ENCODE assay signal across 18 cellular contexts in the genomic region with DNA sequence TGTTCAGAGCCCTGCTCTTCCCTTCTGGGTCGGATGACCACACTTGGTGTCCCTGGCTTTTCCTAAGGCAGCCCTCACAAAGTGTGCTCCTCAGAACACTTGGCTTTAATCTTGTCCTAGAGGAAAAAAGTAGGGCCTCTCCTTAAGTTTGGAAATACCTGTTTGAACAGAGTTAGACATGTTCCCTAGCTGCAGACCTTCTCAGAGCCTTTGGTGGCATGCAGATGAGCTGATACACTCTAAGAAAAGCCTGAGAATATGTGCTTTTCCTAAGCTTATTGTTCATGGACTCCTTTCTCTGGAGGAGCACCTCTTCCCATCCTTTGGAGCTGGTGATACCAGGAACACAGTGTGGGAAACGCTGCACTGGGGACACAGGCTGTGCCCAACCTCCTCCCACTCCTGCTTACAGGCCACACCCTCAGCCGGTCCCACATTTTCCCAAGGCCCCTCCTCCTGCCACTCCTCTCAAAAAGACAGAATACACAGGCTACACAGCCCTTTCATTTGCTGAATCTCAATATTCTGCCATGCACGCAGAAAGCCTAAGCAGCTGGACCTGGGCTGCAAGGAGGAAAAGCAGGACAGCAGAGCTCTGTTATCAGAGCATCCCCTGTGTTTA.
"Had no signal": no experiment of that assay in that cellular context is flagged by ENCODE, and none has a peak within 500 bp of the region (broad histone marks: within the 10 kb centered on the region; RNA-seq: fewer than 3 reads in every experiment).

No MANE protein-coding gene starts in this region.

- H3K4me2 ChIP-seq: hepatocyte, smooth muscle cell had no signal

- H3K4me1 ChIP-seq: thyroid gland, upper lobe of left lung, vagina had no signal

- H3K27me3 ChIP-seq: dorsolateral prefrontal cortex, hepatocyte, thyroid gland, upper lobe of left lung, vagina had no signal

- H3K4me3 ChIP-seq: dorsolateral prefrontal cortex, hepatocyte, smooth muscle cell, thyroid gland, upper lobe of left lung, vagina had no signal

- FAIRE-seq: islet of Langerhans had no signal

- H3K79me2 ChIP-seq: hepatocyte had no signal

- ATAC-seq: naive thymus-derived CD4-positive, alpha-beta T cell; right cardiac atrium had no signal

- DNase-seq: cortex of kidney; dorsolateral prefrontal cortex; effector CD8-positive, alpha-beta T cell; foreskin melanocyte; head of caudate nucleus; kidney glomerular epithelial cell; naive thymus-derived CD4-positive, alpha-beta T cell; nephron progenitor cell; posterior cingulate gyrus; right cardiac atrium; stimulated activated CD4-positive, alpha-beta T cell treated with anti-CD3 and anti-CD28 coated beads, Interleukin-2, amount 100 ng/mL, for 48 hours; stimulated activated naive CD4-positive, alpha-beta T cell treated with Interleukin-2 at 50 U/mL for 16 hours; thyroid gland; upper lobe of left lung had no signal

- H3K36me3 ChIP-seq: thyroid gland, upper lobe of left lung, vagina had no signal

- H3K27ac ChIP-seq: dorsolateral prefrontal cortex, hepatocyte, thyroid gland, upper lobe of left lung, vagina had no signal

- H3K9me3 ChIP-seq: thyroid gland had no signal

- H2AFZ ChIP-seq: hepatocyte had no signal
